In genomic region chr16:85139888-85140339, GRCh38 we compare ENCODE assay signal across 2 cellular contexts.
A peak's percentile ranks its signal among the peaks of the same experiment; 100 is the strongest.
TF ChIP-seq lines count a peak whose summit lies in the region.

No MANE protein-coding gene starts in this region.

TF ChIP-seq in A549, 52 proteins besides CTCF, POLR2A, EP300 and RAD21:
- no peak for TF ChIP-seq HMGXB4 (CRISPR knock-in tag; IDR thresholded peaks at IDR 0.05; ENCODE audit: borderline replicate concordance)
- peak; percentile 82 for TF ChIP-seq ZFP36 (IDR thresholded peaks at IDR 0.05; ENCODE audit: borderline replicate concordance, partially characterized antibody)

TF ChIP-seq in K562, 482 proteins besides CTCF, POLR2A, EP300 and RAD21:
- TF ChIP-seq ZFX (CRISPR knock-in tag; IDR thresholded peaks at IDR 0.05): no peak
- TF ChIP-seq FUS (optimal IDR thresholded peaks at IDR 0.05; ENCODE audit: low read depth, low read length): no peak
- TF ChIP-seq FOXJ2 (tag; IDR thresholded peaks at IDR 0.05): no peak
- peak; percentile 47; the same call in 1 of the 2 replicates for TF ChIP-seq SMARCA5 (IDR thresholded peaks at IDR 0.05)
- no peak for TF ChIP-seq MECOM (CRISPR knock-in tag; IDR thresholded peaks at IDR 0.05)
- peak; percentile 4 for TF ChIP-seq RBM25 (IDR thresholded peaks at IDR 0.05; ENCODE audit: low read depth, low read length, severe bottlenecking)
- TF ChIP-seq EGR1 (conservative IDR thresholded peaks at IDR 0.05): peak; percentile 56
- TF ChIP-seq ZBTB5 (IDR thresholded peaks at IDR 0.05): no peak
- TF ChIP-seq XRCC4 (IDR thresholded peaks at IDR 0.05; ENCODE audit: extremely low read depth, insufficient read depth, insufficient read length): no peak
- 0 out of 2 replicates have a peak, but pooled peaks have one; percentile 25 for TF ChIP-seq BCOR (IDR thresholded peaks at IDR 0.05)
- TF ChIP-seq ZFP36 (IDR thresholded peaks at IDR 0.05; ENCODE audit: low read depth, low read length, partially characterized antibody): peak; percentile 97
- no peak for TF ChIP-seq EHMT2 (IDR thresholded peaks at IDR 0.05)
- no peak for TF ChIP-seq PBX2 (CRISPR knock-in tag; IDR thresholded peaks at IDR 0.05; ENCODE audit: low read depth)
- no peak for TF ChIP-seq PBX2 (tag; conservative IDR thresholded peaks at IDR 0.05; ENCODE audit: low read depth)
- TF ChIP-seq SMARCB1 (IDR thresholded peaks at IDR 0.05; ENCODE audit: insufficient read length, low read depth): no peak
- TF ChIP-seq NFXL1 (CRISPR knock-in tag; IDR thresholded peaks at IDR 0.05): no peak
- TF ChIP-seq SRSF7 (optimal IDR thresholded peaks at IDR 0.05; ENCODE audit: low read depth, low read length): no peak
- no peak for TF ChIP-seq HDAC1 (IDR thresholded peaks at IDR 0.05)
- TF ChIP-seq KDM1A (IDR thresholded peaks at IDR 0.05): peak in 1 of 2 experiments; percentile 56; a peak in 3 of 4 replicates
- TF ChIP-seq ZNF668 (CRISPR knock-in tag; IDR thresholded peaks at IDR 0.05): no peak
- no peak for TF ChIP-seq HMGXB4 (CRISPR knock-in tag; IDR thresholded peaks at IDR 0.05)
